Comparison of ENCODE assay signal across 8 cellular contexts in genomic region chr12:52050771-52051541, GRCh38. TPM values are rescaled to one million over a fixed set of nuclear protein-coding genes. Genes with fewer than 3 reads are reported as not detected.
A peak's percentile ranks its signal among the peaks of the same experiment; 100 is the strongest.
DNase-seq lines count a peak whose midpoint lies in the region; ATAC-seq and TF ChIP-seq lines count a peak whose summit lies in the region.

TSS of gene NR4A1 (plus strand) at chr12:52051442. CDS start at chr12:52054329, 2,887 bp downstream.

- H3K27me3 ChIP-seq in adipocyte (replicated peaks; ENCODE audit: control insufficient read depth, insufficient read depth, low read length) (no peaks in the 10 kb centered on the region), heart left ventricle (no peaks in the 10 kb centered on the region)

- WGBS in heart left ventricle, 4 donors, result 0 to 1% (median 1%) methylated on average over 25 to 76 of the region's 76 CpGs

- H3K36me3 ChIP-seq in HEK293 (ENCODE audit: control insufficient read depth in 2 of 2, insufficient read depth in 1 of 2, low read length in 2 of 2), result peaks cover 0 to 11% of the 10 kb centered on the region in 2 experiments; a peak in 1 of 3 replicates
- H3K36me3 ChIP-seq in adipocyte (ENCODE audit: control insufficient read depth, insufficient read depth, low read length, severe bottlenecking), result no peaks in the 10 kb centered on the region
- H3K36me3 ChIP-seq in heart left ventricle, result peaks cover 7 to 30% (median 22%) of the 10 kb centered on the region in 9 donors

- H3K4me3 ChIP-seq in HEK293 (ENCODE audit: low read depth, low read length) (peak within 1 kb of the TSS; percentile 43), adipocyte (ENCODE audit: low read length) (peak within 1 kb of the TSS; percentile 81), heart left ventricle (peak within 1 kb of the TSS; percentile 48 to 83 (median 74))

- H3K27ac ChIP-seq in HEK293 (ENCODE audit: extremely low read depth, low read depth, low read length), result peak within 1 kb of the TSS; percentile 30
- peak within 1 kb of the TSS; percentile 89 to 99 (median 97) for H3K27ac ChIP-seq in heart left ventricle

- CTCF ChIA-PET in HEK293 (lab: Yijun Ruan, JAX), result interaction anchor here (0.6 to 1.7 kb wide), 12 partner anchors 10 to 1552 kb away, joined by 3 to 11 read pairs (median 3); no protein-coding TSS in a partner anchor

- H3K27me3 Mint-ChIP-seq in type B pancreatic cell, result peaks cover 17% of the 10 kb centered on the region

- intact Hi-C loops in heart left ventricle (cut with DNase I), result loop anchor here in 6 of 10 donors (1.0 to 2.0 kb wide), 5 partner anchors 18 to 26 kb away; partner anchors contain the start of gene ATG101 (in 2 of the 6)
- intact Hi-C loops in posterior vena cava (cut with DNase I), result no loop called here

- peak within 1 kb of the TSS; percentile 92 for H3K4me3 Mint-ChIP-seq in type B pancreatic cell

- TF ChIP-seq CTCF in HEK293 (tag by site-specific recombination; IDR thresholded peaks at IDR 0.05), result peak; percentile 84
- peak in 9 of 12 donors; percentile 11 to 64 (median 35) for TF ChIP-seq CTCF in heart left ventricle (IDR thresholded peaks at IDR 0.05)
- no peak for TF ChIP-seq CTCF in type B pancreatic cell (conservative IDR thresholded peaks at IDR 0.05)

- H3K9ac ChIP-seq in adipocyte (ENCODE audit: low read length), result peak within 1 kb of the TSS; percentile 85

- H3K27ac Mint-ChIP-seq in type B pancreatic cell, result peak within 1 kb of the TSS; percentile 97

- H3K9me3 Mint-ChIP-seq in type B pancreatic cell, result no peaks in the 10 kb centered on the region

- POLR2A ChIA-PET in HEK293 (lab: Yijun Ruan, JAX), result interaction anchor here (1.7 to 2.3 kb wide), 3 partner anchors 18 to 25 kb away, joined by 8 to 11 read pairs (median 8); partner anchors contain the start of gene ATG101

- peaks cover 24% of the 10 kb centered on the region for H3K4me1 Mint-ChIP-seq in type B pancreatic cell (ENCODE audit: unreplicated experiment)

- peaks cover 11% of the 10 kb centered on the region; the same call in 1 of the 2 replicates for H3K4me1 ChIP-seq in HEK293 (ENCODE audit: control insufficient read depth, insufficient read depth, low read length)
- peaks cover 21% of the 10 kb centered on the region for H3K4me1 ChIP-seq in adipocyte (ENCODE audit: control insufficient read depth, insufficient read depth, low read length)
- H3K4me1 ChIP-seq in heart left ventricle, result peaks cover 5 to 92% (median 44%) of the 10 kb centered on the region in 12 donors

- peak; percentile 94 for DNase-seq in NAMALWA (ENCODE audit: low spot score)
- peak; percentile 100 for DNase-seq in T follicular helper cell (ENCODE audit: low read depth)
- DNase-seq in adipocyte (ENCODE audit: low read depth), result peak; percentile 98
- peak; percentile 99 to 100 (median 99) for DNase-seq in heart left ventricle
- DNase-seq in posterior vena cava (ENCODE audit: low spot score), result peak; percentile 100
- peak; percentile 96 for DNase-seq in type B pancreatic cell (ENCODE audit: extremely low spot score, unreplicated experiment)

- TF ChIP-seq POLR2A in GM10847 (IDR thresholded peaks at IDR 0.05; ENCODE audit: extremely low read depth, insufficient read length), result peak; percentile 72
- TF ChIP-seq POLR2A in heart left ventricle (IDR thresholded peaks at IDR 0.05), result peak; percentile 97

- H3K9me3 ChIP-seq in HEK293 (ENCODE audit: control insufficient read depth, insufficient read depth, low read depth, low read length), result no peaks in the 10 kb centered on the region
- no peaks in the 10 kb centered on the region for H3K9me3 ChIP-seq in adipocyte (ENCODE audit: control insufficient read depth, low read length)
- no peaks in the 10 kb centered on the region for H3K9me3 ChIP-seq in heart left ventricle

- no peaks in the 10 kb centered on the region for H3K36me3 Mint-ChIP-seq in type B pancreatic cell

- ATAC-seq in heart left ventricle, result peak; percentile 82 to 89 (median 84)

TF ChIP-seq in HEK293, 187 proteins besides CTCF, POLR2A, EP300 and RAD21 (continues in another document):
- TF ChIP-seq ZSCAN5A (tag by site-specific recombination; IDR thresholded peaks at IDR 0.05), result no peak
- TF ChIP-seq KLF1 (tag by site-specific recombination; IDR thresholded peaks at IDR 0.05), result peak; percentile 82
- no peak for TF ChIP-seq ZNF362 (tag by site-specific recombination; IDR thresholded peaks at IDR 0.05)
- no peak for TF ChIP-seq ZNF292 (tag by site-specific recombination; IDR thresholded peaks at IDR 0.05; ENCODE audit: borderline replicate concordance, low read depth)
- no peak for TF ChIP-seq ZNF473 (tag by site-specific recombination; IDR thresholded peaks at IDR 0.05)
- TF ChIP-seq PRDM1 (tag by site-specific recombination; IDR thresholded peaks at IDR 0.05), result no peak
- TF ChIP-seq ZNF214 (tag by site-specific recombination; IDR thresholded peaks at IDR 0.05; ENCODE audit: borderline replicate concordance), result no peak
- TF ChIP-seq ZNF112 (tag by site-specific recombination; IDR thresholded peaks at IDR 0.05), result no peak
- no peak for TF ChIP-seq ZNF449 (tag by site-specific recombination; IDR thresholded peaks at IDR 0.05)
- TF ChIP-seq ZNF155 (tag by site-specific recombination; IDR thresholded peaks at IDR 0.05), result no peak
- TF ChIP-seq FEZF1 (tag by site-specific recombination; IDR thresholded peaks at IDR 0.05), result no peak
- TF ChIP-seq ZNF423 (tag by site-specific recombination; IDR thresholded peaks at IDR 0.05), result peak; percentile 93
- no peak for TF ChIP-seq ZNF555 (tag by site-specific recombination; conservative IDR thresholded peaks at IDR 0.05)
- no peak for TF ChIP-seq ZNF654 (tag by site-specific recombination; IDR thresholded peaks at IDR 0.05; ENCODE audit: low read depth)
- TF ChIP-seq ZNF561 (tag by site-specific recombination; IDR thresholded peaks at IDR 0.05; ENCODE audit: borderline replicate concordance), result peak; percentile 74; the same call in 1 of the 2 replicates
- TF ChIP-seq SETDB1 (IDR thresholded peaks at IDR 0.05; ENCODE audit: insufficient read length, low read length), result no peak
- TF ChIP-seq ZNF302 (tag by site-specific recombination; IDR thresholded peaks at IDR 0.05; ENCODE audit: low read depth), result no peak
- TF ChIP-seq ZBTB11 (tag by site-specific recombination; conservative IDR thresholded peaks at IDR 0.05; ENCODE audit: low read depth), result no peak

RNA-seq across cellular contexts. Expression of gene NR4A1, which starts in this region (rescaled TPM):
- total RNA-seq in heart left ventricle (100 to 1,000 TPM in 2 of 9 donors, 10 to 100 TPM in 7; 22.0 to 140 (median 42.0) TPM), posterior vena cava (100 to 1,000 TPM; 197 to 567 TPM), type B pancreatic cell (ENCODE audit: low replicate concordance) (11.4 and 81.9 TPM in 2 replicates)
- polyA plus RNA-seq in heart left ventricle, result 10 to 100 TPM; 59.5 to 66.3 TPM

Comparison
In these comparisons a context has a peak if more than half of its experiments do, and no peak if none do; other contexts are left out.
1. Peak in every context shown above with its lines: DNase-seq, ATAC-seq, H3K4me3 ChIP-seq and H3K27ac ChIP-seq.
2. intact Hi-C loops: an anchor here in heart left ventricle (1.0 to 2.0 kb wide); none called in posterior vena cava.